1 cellular context compared by ENCODE assay signal in the genomic region with DNA sequence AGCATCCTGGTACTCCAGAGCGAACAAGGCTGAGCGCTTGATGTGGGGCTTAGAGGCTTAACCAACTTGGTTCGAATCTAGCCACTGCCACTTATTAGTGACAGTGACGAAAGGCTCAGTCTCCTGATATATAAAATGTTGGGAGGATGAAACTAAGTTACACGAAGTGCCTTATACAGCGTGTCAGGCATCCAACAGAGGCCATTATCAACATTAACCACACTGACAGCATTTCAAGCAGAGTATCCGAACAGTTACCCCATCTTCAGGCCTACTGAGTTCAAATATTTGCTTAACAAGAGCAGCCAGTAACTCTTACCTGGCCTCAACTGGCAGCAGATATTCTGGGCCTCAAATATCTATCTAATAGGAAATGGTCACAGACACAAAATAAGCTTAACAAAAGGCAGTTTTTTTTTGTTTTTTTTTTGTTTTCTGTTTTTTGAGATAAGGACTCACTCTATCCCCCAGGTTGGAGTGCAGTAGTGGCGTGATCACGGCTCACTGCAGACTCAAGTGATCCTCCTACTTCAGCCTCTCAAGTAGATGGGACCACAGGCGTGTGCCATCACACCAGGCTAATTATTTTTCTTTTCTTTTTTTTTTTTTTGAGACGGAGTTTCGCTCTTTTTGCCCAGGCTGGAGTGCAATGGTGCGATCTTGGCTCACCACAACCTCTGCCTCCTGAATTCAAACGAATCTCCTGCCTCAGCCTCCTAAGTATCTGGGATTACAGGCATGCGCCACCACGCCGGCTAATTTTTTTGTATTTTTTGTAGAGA.
TF ChIP-seq lines count a peak whose summit lies in the region.

No MANE protein-coding gene starts in this region.

TF ChIP-seq in HepG2, 621 proteins besides CTCF, POLR2A, EP300 and RAD21 (continued from another document and continues in another):
- TF ChIP-seq MXI1 (IDR thresholded peaks at IDR 0.05; ENCODE audit: borderline replicate concordance, low read depth, low read length) (0 out of 3 replicates have a peak, but pooled peaks have one; percentile 26), SRSF9 (IDR thresholded peaks at IDR 0.05; ENCODE audit: borderline replicate concordance, insufficient read depth, low read depth, low read length, poor library complexity, severe bottlenecking) (no peak), CHCHD3 (CRISPR knock-in tag; IDR thresholded peaks at IDR 0.05) (no peak), ZSCAN22 (CRISPR knock-in tag; IDR thresholded peaks at IDR 0.05) (no peak), FIP1L1 (IDR thresholded peaks at IDR 0.05; ENCODE audit: borderline replicate concordance, insufficient read depth, low read depth, low read length) (no peak), ZFP1 (CRISPR knock-in tag; IDR thresholded peaks at IDR 0.05) (no peak), MXD4 (CRISPR knock-in tag; IDR thresholded peaks at IDR 0.05) (no peak), EHMT2 (IDR thresholded peaks at IDR 0.05; ENCODE audit: borderline replicate concordance, low read depth, low read length) (no peak), SMARCC2 (IDR thresholded peaks at IDR 0.05) (no peak), ZBTB21 (CRISPR knock-in tag; IDR thresholded peaks at IDR 0.05) (no peak), REPIN1 (CRISPR knock-in tag; IDR thresholded peaks at IDR 0.05; ENCODE audit: borderline replicate concordance, low read depth) (no peak), CREM (IDR thresholded peaks at IDR 0.05) (peak; percentile 54; the same call in 1 of the 2 replicates), CREM (CRISPR knock-in tag; IDR thresholded peaks at IDR 0.05) (no peak), HHEX (CRISPR knock-in tag; IDR thresholded peaks at IDR 0.05) (no peak), ZNF136 (CRISPR knock-in tag; IDR thresholded peaks at IDR 0.05; ENCODE audit: low read depth) (no peak), ONECUT2 (CRISPR knock-in tag; IDR thresholded peaks at IDR 0.05) (peak; percentile 48; the same call in 1 of the 2 replicates), KDM5A (IDR thresholded peaks at IDR 0.05; ENCODE audit: borderline replicate concordance, low read length) (no peak), ATF7-NPFF (CRISPR knock-in tag; IDR thresholded peaks at IDR 0.05; ENCODE audit: low read depth) (no peak), TEAD3 (CRISPR knock-in tag; optimal IDR thresholded peaks at IDR 0.05; ENCODE audit: borderline replicate concordance) (peak; percentile 12), ZNF543 (CRISPR knock-in tag; IDR thresholded peaks at IDR 0.05) (no peak), KDM4B (CRISPR knock-in tag; IDR thresholded peaks at IDR 0.05) (0 out of 2 replicates have a peak, but pooled peaks have one; percentile 52), YY1 (IDR thresholded peaks at IDR 0.05; ENCODE audit: insufficient read depth, insufficient replicate concordance, low read depth, low read length) (no peak), ZBTB3 (CRISPR knock-in tag; IDR thresholded peaks at IDR 0.05; ENCODE audit: borderline replicate concordance, low read depth) (no peak), AHR (CRISPR knock-in tag; IDR thresholded peaks at IDR 0.05) (no peak), CBFB (CRISPR knock-in tag; IDR thresholded peaks at IDR 0.05) (0 out of 2 replicates have a peak, but pooled peaks have one; percentile 42), POGZ (CRISPR knock-in tag; IDR thresholded peaks at IDR 0.05) (no peak), CBX2 (IDR thresholded peaks at IDR 0.05; ENCODE audit: low read depth, low read length) (no peak), CBX2 (CRISPR knock-in tag; IDR thresholded peaks at IDR 0.05; ENCODE audit: low read depth) (no peak), ZNF614 (CRISPR knock-in tag; IDR thresholded peaks at IDR 0.05; ENCODE audit: borderline replicate concordance) (no peak), IKZF4 (CRISPR knock-in tag; IDR thresholded peaks at IDR 0.05; ENCODE audit: borderline replicate concordance, low read depth, not compliant biosample characterization) (no peak), KDM2A (CRISPR knock-in tag; IDR thresholded peaks at IDR 0.05; ENCODE audit: borderline replicate concordance, low read depth) (peak; percentile 32; the same call in 1 of the 2 replicates), ZNF850 (CRISPR knock-in tag; conservative IDR thresholded peaks at IDR 0.05) (no peak), NR1H2 (CRISPR knock-in tag; IDR thresholded peaks at IDR 0.05; ENCODE audit: borderline replicate concordance, low read depth) (no peak), SALL1 (CRISPR knock-in tag; IDR thresholded peaks at IDR 0.05) (no peak), ZNF607 (CRISPR knock-in tag; IDR thresholded peaks at IDR 0.05; ENCODE audit: borderline replicate concordance) (no peak), ZEB1 (IDR thresholded peaks at IDR 0.05; ENCODE audit: insufficient replicate concordance, low read depth) (peak; percentile 56), HNRNPH1 (optimal IDR thresholded peaks at IDR 0.05; ENCODE audit: low read depth, low read length) (no peak), FOSL2 (CRISPR knock-in tag; IDR thresholded peaks at IDR 0.05) (peak; percentile 45; the same call in 1 of the 2 replicates), SRY (CRISPR knock-in tag; IDR thresholded peaks at IDR 0.05) (no peak), FOXJ3 (CRISPR knock-in tag; IDR thresholded peaks at IDR 0.05; ENCODE audit: borderline replicate concordance) (peak; percentile 14; the same call in 1 of the 2 replicates), ZNF780A (CRISPR knock-in tag; IDR thresholded peaks at IDR 0.05) (no peak), NFYB (CRISPR knock-in tag; IDR thresholded peaks at IDR 0.05) (no peak), HOXA7 (CRISPR knock-in tag; IDR thresholded peaks at IDR 0.05) (no peak), KLF6 (CRISPR knock-in tag; IDR thresholded peaks at IDR 0.05) (no peak), CBX5 (CRISPR knock-in tag; IDR thresholded peaks at IDR 0.05; ENCODE audit: borderline replicate concordance) (no peak), ZNF605 (CRISPR knock-in tag; IDR thresholded peaks at IDR 0.05) (no peak), ZNF644 (CRISPR knock-in tag; IDR thresholded peaks at IDR 0.05; ENCODE audit: low read depth) (0 out of 2 replicates have a peak, but pooled peaks have one; percentile 30), FOXA3 (CRISPR knock-in tag; IDR thresholded peaks at IDR 0.05) (peak; percentile 82), AKAP8 (CRISPR knock-in tag; IDR thresholded peaks at IDR 0.05) (no peak), SP4 (CRISPR knock-in tag; IDR thresholded peaks at IDR 0.05) (no peak), MED13 (CRISPR knock-in tag; IDR thresholded peaks at IDR 0.05) (no peak), TBP (CRISPR knock-in tag; IDR thresholded peaks at IDR 0.05) (0 out of 2 replicates have a peak, but pooled peaks have one; percentile 39)
- TF ChIP-seq, protein P1, sequence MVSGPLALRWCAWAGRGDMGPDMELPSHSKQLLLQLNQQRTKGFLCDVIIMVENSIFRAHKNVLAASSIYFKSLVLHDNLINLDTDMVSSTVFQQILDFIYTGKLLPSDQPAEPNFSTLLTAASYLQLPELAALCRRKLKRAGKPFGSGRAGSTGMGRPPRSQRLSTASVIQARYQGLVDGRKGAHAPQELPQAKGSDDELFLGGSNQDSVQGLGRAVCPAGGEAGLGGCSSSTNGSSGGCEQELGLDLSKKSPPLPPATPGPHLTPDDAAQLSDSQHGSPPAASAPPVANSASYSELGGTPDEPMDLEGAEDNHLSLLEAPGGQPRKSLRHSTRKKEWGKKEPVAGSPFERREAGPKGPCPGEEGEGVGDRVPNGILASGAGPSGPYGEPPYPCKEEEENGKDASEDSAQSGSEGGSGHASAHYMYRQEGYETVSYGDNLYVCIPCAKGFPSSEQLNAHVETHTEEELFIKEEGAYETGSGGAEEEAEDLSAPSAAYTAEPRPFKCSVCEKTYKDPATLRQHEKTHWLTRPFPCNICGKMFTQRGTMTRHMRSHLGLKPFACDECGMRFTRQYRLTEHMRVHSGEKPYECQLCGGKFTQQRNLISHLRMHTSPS (CRISPR knock-in tag; IDR thresholded peaks at IDR 0.05; ENCODE audit: low read depth) = no peak
- TF ChIP-seq, protein P2, sequence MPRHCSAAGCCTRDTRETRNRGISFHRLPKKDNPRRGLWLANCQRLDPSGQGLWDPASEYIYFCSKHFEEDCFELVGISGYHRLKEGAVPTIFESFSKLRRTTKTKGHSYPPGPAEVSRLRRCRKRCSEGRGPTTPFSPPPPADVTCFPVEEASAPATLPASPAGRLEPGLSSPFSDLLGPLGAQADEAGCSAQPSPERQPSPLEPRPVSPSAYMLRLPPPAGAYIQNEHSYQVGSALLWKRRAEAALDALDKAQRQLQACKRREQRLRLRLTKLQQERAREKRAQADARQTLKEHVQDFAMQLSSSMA (CRISPR knock-in tag; IDR thresholded peaks at IDR 0.05) = no peak
- TF ChIP-seq, protein P3, sequence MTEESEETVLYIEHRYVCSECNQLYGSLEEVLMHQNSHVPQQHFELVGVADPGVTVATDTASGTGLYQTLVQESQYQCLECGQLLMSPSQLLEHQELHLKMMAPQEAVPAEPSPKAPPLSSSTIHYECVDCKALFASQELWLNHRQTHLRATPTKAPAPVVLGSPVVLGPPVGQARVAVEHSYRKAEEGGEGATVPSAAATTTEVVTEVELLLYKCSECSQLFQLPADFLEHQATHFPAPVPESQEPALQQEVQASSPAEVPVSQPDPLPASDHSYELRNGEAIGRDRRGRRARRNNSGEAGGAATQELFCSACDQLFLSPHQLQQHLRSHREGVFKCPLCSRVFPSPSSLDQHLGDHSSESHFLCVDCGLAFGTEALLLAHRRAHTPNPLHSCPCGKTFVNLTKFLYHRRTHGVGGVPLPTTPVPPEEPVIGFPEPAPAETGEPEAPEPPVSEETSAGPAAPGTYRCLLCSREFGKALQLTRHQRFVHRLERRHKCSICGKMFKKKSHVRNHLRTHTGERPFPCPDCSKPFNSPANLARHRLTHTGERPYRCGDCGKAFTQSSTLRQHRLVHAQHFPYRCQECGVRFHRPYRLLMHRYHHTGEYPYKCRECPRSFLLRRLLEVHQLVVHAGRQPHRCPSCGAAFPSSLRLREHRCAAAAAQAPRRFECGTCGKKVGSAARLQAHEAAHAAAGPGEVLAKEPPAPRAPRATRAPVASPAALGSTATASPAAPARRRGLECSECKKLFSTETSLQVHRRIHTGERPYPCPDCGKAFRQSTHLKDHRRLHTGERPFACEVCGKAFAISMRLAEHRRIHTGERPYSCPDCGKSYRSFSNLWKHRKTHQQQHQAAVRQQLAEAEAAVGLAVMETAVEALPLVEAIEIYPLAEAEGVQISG (CRISPR knock-in tag; IDR thresholded peaks at IDR 0.05) = 0 out of 2 replicates have a peak, but pooled peaks have one; percentile 22
- TF ChIP-seq, protein P4, sequence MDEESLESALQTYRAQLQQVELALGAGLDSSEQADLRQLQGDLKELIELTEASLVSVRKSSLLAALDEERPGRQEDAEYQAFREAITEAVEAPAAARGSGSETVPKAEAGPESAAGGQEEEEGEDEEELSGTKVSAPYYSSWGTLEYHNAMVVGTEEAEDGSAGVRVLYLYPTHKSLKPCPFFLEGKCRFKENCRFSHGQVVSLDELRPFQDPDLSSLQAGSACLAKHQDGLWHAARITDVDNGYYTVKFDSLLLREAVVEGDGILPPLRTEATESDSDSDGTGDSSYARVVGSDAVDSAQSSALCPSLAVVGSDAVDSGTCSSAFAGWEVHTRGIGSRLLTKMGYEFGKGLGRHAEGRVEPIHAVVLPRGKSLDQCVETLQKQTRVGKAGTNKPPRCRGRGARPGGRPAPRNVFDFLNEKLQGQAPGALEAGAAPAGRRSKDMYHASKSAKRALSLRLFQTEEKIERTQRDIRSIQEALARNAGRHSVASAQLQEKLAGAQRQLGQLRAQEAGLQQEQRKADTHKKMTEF (CRISPR knock-in tag; IDR thresholded peaks at IDR 0.05) = no peak
- TF ChIP-seq, protein P5, sequence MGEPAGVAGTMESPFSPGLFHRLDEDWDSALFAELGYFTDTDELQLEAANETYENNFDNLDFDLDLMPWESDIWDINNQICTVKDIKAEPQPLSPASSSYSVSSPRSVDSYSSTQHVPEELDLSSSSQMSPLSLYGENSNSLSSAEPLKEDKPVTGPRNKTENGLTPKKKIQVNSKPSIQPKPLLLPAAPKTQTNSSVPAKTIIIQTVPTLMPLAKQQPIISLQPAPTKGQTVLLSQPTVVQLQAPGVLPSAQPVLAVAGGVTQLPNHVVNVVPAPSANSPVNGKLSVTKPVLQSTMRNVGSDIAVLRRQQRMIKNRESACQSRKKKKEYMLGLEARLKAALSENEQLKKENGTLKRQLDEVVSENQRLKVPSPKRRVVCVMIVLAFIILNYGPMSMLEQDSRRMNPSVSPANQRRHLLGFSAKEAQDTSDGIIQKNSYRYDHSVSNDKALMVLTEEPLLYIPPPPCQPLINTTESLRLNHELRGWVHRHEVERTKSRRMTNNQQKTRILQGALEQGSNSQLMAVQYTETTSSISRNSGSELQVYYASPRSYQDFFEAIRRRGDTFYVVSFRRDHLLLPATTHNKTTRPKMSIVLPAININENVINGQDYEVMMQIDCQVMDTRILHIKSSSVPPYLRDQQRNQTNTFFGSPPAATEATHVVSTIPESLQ (CRISPR knock-in tag; conservative IDR thresholded peaks at IDR 0.05) = no peak
- TF ChIP-seq, protein P6, sequence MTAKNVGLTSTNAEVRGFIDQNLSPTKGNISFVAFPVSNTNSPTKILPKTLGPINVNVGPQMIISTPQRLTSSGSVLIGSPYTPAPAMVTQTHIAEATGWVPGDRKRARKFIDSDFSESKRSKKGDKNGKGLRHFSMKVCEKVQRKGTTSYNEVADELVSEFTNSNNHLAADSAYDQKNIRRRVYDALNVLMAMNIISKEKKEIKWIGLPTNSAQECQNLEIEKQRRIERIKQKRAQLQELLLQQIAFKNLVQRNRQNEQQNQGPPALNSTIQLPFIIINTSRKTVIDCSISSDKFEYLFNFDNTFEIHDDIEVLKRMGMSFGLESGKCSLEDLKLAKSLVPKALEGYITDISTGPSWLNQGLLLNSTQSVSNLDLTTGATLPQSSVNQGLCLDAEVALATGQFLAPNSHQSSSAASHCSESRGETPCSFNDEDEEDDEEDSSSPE (CRISPR knock-in tag; IDR thresholded peaks at IDR 0.05) = 0 out of 2 replicates have a peak, but pooled peaks have one; percentile 30
- TF ChIP-seq, protein P7, sequence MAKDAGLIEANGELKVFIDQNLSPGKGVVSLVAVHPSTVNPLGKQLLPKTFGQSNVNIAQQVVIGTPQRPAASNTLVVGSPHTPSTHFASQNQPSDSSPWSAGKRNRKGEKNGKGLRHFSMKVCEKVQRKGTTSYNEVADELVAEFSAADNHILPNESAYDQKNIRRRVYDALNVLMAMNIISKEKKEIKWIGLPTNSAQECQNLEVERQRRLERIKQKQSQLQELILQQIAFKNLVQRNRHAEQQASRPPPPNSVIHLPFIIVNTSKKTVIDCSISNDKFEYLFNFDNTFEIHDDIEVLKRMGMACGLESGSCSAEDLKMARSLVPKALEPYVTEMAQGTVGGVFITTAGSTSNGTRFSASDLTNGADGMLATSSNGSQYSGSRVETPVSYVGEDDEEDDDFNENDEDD (CRISPR knock-in tag; IDR thresholded peaks at IDR 0.05; ENCODE audit: borderline replicate concordance) = 0 out of 2 replicates have a peak, but pooled peaks have one; percentile 11
- TF ChIP-seq, protein P8, sequence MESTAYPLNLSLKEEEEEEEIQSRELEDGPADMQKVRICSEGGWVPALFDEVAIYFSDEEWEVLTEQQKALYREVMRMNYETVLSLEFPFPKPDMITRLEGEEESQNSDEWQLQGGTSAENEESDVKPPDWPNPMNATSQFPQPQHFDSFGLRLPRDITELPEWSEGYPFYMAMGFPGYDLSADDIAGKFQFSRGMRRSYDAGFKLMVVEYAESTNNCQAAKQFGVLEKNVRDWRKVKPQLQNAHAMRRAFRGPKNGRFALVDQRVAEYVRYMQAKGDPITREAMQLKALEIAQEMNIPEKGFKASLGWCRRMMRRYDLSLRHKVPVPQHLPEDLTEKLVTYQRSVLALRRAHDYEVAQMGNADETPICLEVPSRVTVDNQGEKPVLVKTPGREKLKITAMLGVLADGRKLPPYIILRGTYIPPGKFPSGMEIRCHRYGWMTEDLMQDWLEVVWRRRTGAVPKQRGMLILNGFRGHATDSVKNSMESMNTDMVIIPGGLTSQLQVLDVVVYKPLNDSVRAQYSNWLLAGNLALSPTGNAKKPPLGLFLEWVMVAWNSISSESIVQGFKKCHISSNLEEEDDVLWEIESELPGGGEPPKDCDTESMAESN (CRISPR knock-in tag; conservative IDR thresholded peaks at IDR 0.05) = no peak
